8 cellular contexts compared by ENCODE assay signal in genomic region chr14:105528859-105529505, GRCh38. TPM values are rescaled to one million over a fixed set of nuclear protein-coding genes. Genes with fewer than 3 reads are reported as not detected.
DNase-seq lines count a peak whose midpoint lies in the region; ATAC-seq and TF ChIP-seq lines count a peak whose summit lies in the region.

No MANE protein-coding gene starts in this region.

- TF ChIP-seq CTCF in CD14-positive monocyte (IDR thresholded peaks at IDR 0.05) = no peak

- no peak overlapping the region for H3K27ac Mint-ChIP-seq in CD14-positive monocyte

- peak overlapping the region; percentile 54 for H3K4me3 ChIP-seq in effector memory CD4-positive, alpha-beta T cell (ENCODE audit: insufficient read depth, low read depth, low read length, poor library complexity, severe bottlenecking)
- peak overlapping the region; percentile 70 for H3K4me3 ChIP-seq in skeletal muscle cell (ENCODE audit: low read depth, low read length)

- no peak for DNase-seq in CD14-positive monocyte (ENCODE audit: low spot score)
- DNase-seq in activated CD4-positive, CD25-positive, alpha-beta regulatory T cell treated with anti-CD3 and anti-CD28 coated beads, Interleukin-2, amount 50 U/mL, for 72 hours = peak; percentile 47
- no peak for DNase-seq in effector memory CD4-positive, alpha-beta T cell
- no peak for DNase-seq in skeletal muscle cell (ENCODE audit: low read depth)
- DNase-seq in NCI-H146 (lab: John Stamatoyannopoulos, UW) = no peak
- DNase-seq in NCI-H2107 treated with DMSO at 0.1 percent for 48 hours (lab: John Stamatoyannopoulos, UW; ENCODE audit: unreplicated experiment) = no peak

- no peaks in the 10 kb centered on the region for H3K36me3 ChIP-seq in effector memory CD4-positive, alpha-beta T cell (ENCODE audit: control insufficient read depth, insufficient read depth, low read length)

- no peak for ATAC-seq in GM18867 (IDR thresholded peaks at IDR 0.05; ENCODE audit: unreplicated experiment)
- ATAC-seq in GM19395 (IDR thresholded peaks at IDR 0.05; ENCODE audit: unreplicated experiment) = no peak

- H3K36me3 Mint-ChIP-seq in CD14-positive monocyte = no peaks in the 10 kb centered on the region

- H3K4me3 Mint-ChIP-seq in CD14-positive monocyte = peak overlapping the region; percentile 67 to 90

- intact Hi-C loops in CD14-positive monocyte (cut with micrococcal nuclease) = loop anchor here (2.0 to 10.0 kb wide), 3 partner anchors 84 to 327 kb away; no protein-coding TSS in a partner anchor

- peaks cover 37% of the 10 kb centered on the region for H3K4me1 ChIP-seq in effector memory CD4-positive, alpha-beta T cell (ENCODE audit: control insufficient read depth, insufficient read depth, low read length, poor library complexity, severe bottlenecking)

- peak overlapping the region; percentile 37 for H3K27ac ChIP-seq in effector memory CD4-positive, alpha-beta T cell (ENCODE audit: insufficient read depth, low read length, poor library complexity, severe bottlenecking)

- H3K27me3 ChIP-seq in effector memory CD4-positive, alpha-beta T cell (replicated peaks; ENCODE audit: control insufficient read depth, insufficient read depth, low read length, poor library complexity, severe bottlenecking) = peaks cover 2% of the 10 kb centered on the region

- no peaks in the 10 kb centered on the region for H3K9me3 ChIP-seq in effector memory CD4-positive, alpha-beta T cell (ENCODE audit: control insufficient read depth, low read length)

- H3K4me1 Mint-ChIP-seq in CD14-positive monocyte = peaks cover 28% of the 10 kb centered on the region

- peaks cover 46 to 76% (median 58%) of the 10 kb centered on the region in 3 donors for H3K27me3 Mint-ChIP-seq in CD14-positive monocyte (ENCODE audit: low read depth in 3 of 3)

- peaks cover 0 to 14% (median 8%) of the 10 kb centered on the region in 7 donors for H3K9me3 Mint-ChIP-seq in CD14-positive monocyte

RNA-seq across cellular contexts. Expression of gene TMEM121, which starts 2.6 kb away (rescaled TPM):
- polyA plus RNA-seq in CD14-positive monocyte = under 1 TPM in 1 of 2 donors, not detected in 1; 0.11 TPM

RNA-seq across cellular contexts. Expression of gene TEDC1, which starts 37.9 kb away (rescaled TPM):
- 1 to 10 TPM; 7.8 to 9.0 TPM for polyA plus RNA-seq in CD14-positive monocyte

RNA-seq across cellular contexts. Expression of gene CRIP1, which starts 42.3 kb away (rescaled TPM):
- polyA plus RNA-seq in CD14-positive monocyte = 1,000 to 10,000 TPM; 1,032 to 2,084 TPM

RNA-seq across cellular contexts. Expression of gene CRIP2, which starts 54.4 kb away (rescaled TPM):
- 1 to 10 TPM; 2.1 to 3.3 TPM for polyA plus RNA-seq in CD14-positive monocyte
